8 cellular contexts compared by ENCODE assay signal in the genomic region with DNA sequence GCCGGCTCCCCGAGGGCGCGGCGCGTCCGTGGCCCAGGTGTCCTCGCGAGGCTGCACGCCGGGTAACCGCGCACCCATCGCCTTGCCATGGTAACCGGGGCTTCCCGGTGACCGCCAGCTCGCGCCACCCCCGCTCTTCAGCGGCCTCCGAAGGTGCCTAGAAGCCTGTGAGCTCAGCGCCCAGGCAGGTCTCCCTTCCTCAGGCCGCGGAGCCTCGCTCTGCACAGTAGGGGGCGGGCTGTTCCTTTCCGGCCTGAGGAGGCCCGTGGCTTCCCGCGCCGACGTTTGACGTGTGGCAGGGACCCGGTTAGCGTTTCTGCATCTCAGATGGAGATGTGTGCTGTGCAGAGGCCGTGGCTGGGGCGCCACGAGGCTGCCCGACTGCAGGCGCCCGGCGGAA.
DNase-seq lines count a peak whose midpoint lies in the region; ATAC-seq, FAIRE-seq and TF ChIP-seq lines count a peak whose summit lies in the region.

No MANE protein-coding gene starts in this region.

- H2AFZ ChIP-seq in OCI-LY7 (ENCODE audit: low read length) = no peak overlapping the region

- peaks cover 7% of the 10 kb centered on the region for H3F3A ChIP-seq in DOHH2 (ENCODE audit: control insufficient read depth, insufficient read depth)

- H3K4me2 ChIP-seq in DOHH2 (ENCODE audit: low read length) = peak overlapping the region; percentile 61
- no peak overlapping the region for H3K4me2 ChIP-seq in OCI-LY7 (ENCODE audit: low read length)

- TF ChIP-seq POLR2A in GM12891 (IDR thresholded peaks at IDR 0.05; ENCODE audit: low read depth, low read length) (no peak), sigmoid colon (IDR thresholded peaks at IDR 0.05) (no peak)

- ATAC-seq in naive B cell (ENCODE audit: low read depth in 2 of 2) = peak; percentile 12 to 71
- no peak for ATAC-seq in GM21367 (IDR thresholded peaks at IDR 0.05; ENCODE audit: unreplicated experiment)

- CTCF ChIA-PET in OCI-LY7 (lab: Charles Lee; ENCODE audit: unreplicated experiment) = no interaction called here

- in situ Hi-C loops in brain microvascular endothelial cell (cut with HindIII; ENCODE audit: low pct_ligation_motif_present, low sequenced_read_pairs) = no loop called here

- no TSS peak for BruUV-seq in OCI-LY7 (replicated peaks; lab: Mats Ljungman, UMichigan)

- H3K36me3 ChIP-seq in DOHH2 (ENCODE audit: control insufficient read depth, low read length) (no peaks in the 10 kb centered on the region), OCI-LY7 (ENCODE audit: insufficient read depth, low read length) (no peaks in the 10 kb centered on the region), brain microvascular endothelial cell (replicated peaks) (no peaks in the 10 kb centered on the region), sigmoid colon (no peaks in the 10 kb centered on the region)

- no peaks in the 10 kb centered on the region for H3K9me3 ChIP-seq in DOHH2 (ENCODE audit: control insufficient read depth, insufficient read depth, low read length)
- no peaks in the 10 kb centered on the region for H3K9me3 ChIP-seq in OCI-LY7 (ENCODE audit: low read length)
- peaks cover 0 to 4% (median 4%) of the 10 kb centered on the region in 4 donors for H3K9me3 ChIP-seq in sigmoid colon

- 62 to 68% methylated on average over 43 of the region's 43 CpGs for WGBS in sigmoid colon, 2 donors

- H3K4me3 ChIP-seq in DOHH2 (ENCODE audit: low read length) = peak overlapping the region; percentile 47
- no peak overlapping the region for H3K4me3 ChIP-seq in OCI-LY7 (ENCODE audit: low read depth, low read length, poor library complexity, severe bottlenecking)
- no peak overlapping the region for H3K4me3 ChIP-seq in brain microvascular endothelial cell (ENCODE audit: low read depth, low read length)
- peak overlapping the region in 1 of 4 donors; percentile 25 for H3K4me3 ChIP-seq in sigmoid colon

- H3K4me1 ChIP-seq in DOHH2 (ENCODE audit: control insufficient read depth, low read length) = peaks cover 28% of the 10 kb centered on the region
- H3K4me1 ChIP-seq in OCI-LY7 (ENCODE audit: insufficient read depth, low read length, poor library complexity, severe bottlenecking) = no peaks in the 10 kb centered on the region
- peaks cover 0 to 19% (median 12%) of the 10 kb centered on the region in 4 donors for H3K4me1 ChIP-seq in sigmoid colon

- peaks cover 9 to 11% (median 11%) of the 10 kb centered on the region in 3 donors for H3K4me1 Mint-ChIP-seq in naive B cell

- peaks cover 0 to 7% of the 10 kb centered on the region in 2 donors for H3K36me3 Mint-ChIP-seq in naive B cell

- H3K27ac Mint-ChIP-seq in naive B cell = no peak overlapping the region

- H3K4me3 Mint-ChIP-seq in naive B cell = no peak overlapping the region

- no peak for DNase-seq in OCI-LY7 (ENCODE audit: low spot score)
- no peak for DNase-seq in brain microvascular endothelial cell
- peak; percentile 3 for DNase-seq in naive B cell
- no peak for DNase-seq in HUDEP-2 (lab: John Stamatoyannopoulos, UW; ENCODE audit: unreplicated experiment in 76 of 76)
- no peak for DNase-seq in GM12891 (ENCODE audit: insufficient read length, low spot score)
- DNase-seq in sigmoid colon = no peak

- TF ChIP-seq EP300 in sigmoid colon (IDR thresholded peaks at IDR 0.05) = no peak

- H3K27me3 Mint-ChIP-seq in naive B cell = peaks cover 0 to 5% (median 3%) of the 10 kb centered on the region in 3 donors

- H3K27me3 ChIP-seq in DOHH2 (ENCODE audit: control insufficient read depth, low read length) = no peaks in the 10 kb centered on the region
- no peaks in the 10 kb centered on the region for H3K27me3 ChIP-seq in brain microvascular endothelial cell (replicated peaks)
- no peaks in the 10 kb centered on the region for H3K27me3 ChIP-seq in sigmoid colon

- intact Hi-C loops in OCI-LY7 (cut with micrococcal nuclease; ENCODE audit: unreplicated experiment) (loop anchor here (10.0 kb wide), 1 partner anchor 279 kb away; no protein-coding TSS in a partner anchor), sigmoid colon (cut with DNase I) (no loop called here)

- no peak for FAIRE-seq in GM12891 (lab: Jason Lieb, UNC)

- peaks cover 0 to 26% (median 13%) of the 10 kb centered on the region in 7 donors for H3K9me3 Mint-ChIP-seq in naive B cell

- no peaks in the 10 kb centered on the region for H3K9me2 ChIP-seq in DOHH2 (replicated peaks; ENCODE audit: control insufficient read depth, low read length)
- no peaks in the 10 kb centered on the region for H3K9me2 ChIP-seq in OCI-LY7 (ENCODE audit: insufficient read depth, low read length)

- peak; percentile 79 for TF ChIP-seq CTCF in DOHH2 (IDR thresholded peaks at IDR 0.05; ENCODE audit: low read depth, low read length, poor library complexity, severe bottlenecking)
- 0 out of 2 replicates have a peak, but pooled peaks have one; percentile 19 for TF ChIP-seq CTCF in OCI-LY7 (conservative IDR thresholded peaks at IDR 0.05; ENCODE audit: low read length)
- peak; percentile 40 for TF ChIP-seq CTCF in brain microvascular endothelial cell (IDR thresholded peaks at IDR 0.05; ENCODE audit: low read depth, low read length, missing control alignments)
- TF ChIP-seq CTCF in sigmoid colon (IDR thresholded peaks at IDR 0.05) = peak in 1 of 4 experiments; percentile 30

- POLR2A ChIA-PET in OCI-LY7 (lab: Charles Lee) = no interaction called here

- H4K20me1 ChIP-seq in DOHH2 (ENCODE audit: control insufficient read depth, insufficient read depth, low read depth, low read length) (no peaks in the 10 kb centered on the region), OCI-LY7 (ENCODE audit: insufficient read depth, low read length) (no peaks in the 10 kb centered on the region)

- H3K79me2 ChIP-seq in DOHH2 (ENCODE audit: control insufficient read depth, low read length) (no peaks in the 10 kb centered on the region), OCI-LY7 (ENCODE audit: insufficient read depth, low read depth, low read length) (no peaks in the 10 kb centered on the region)

- H3K27ac ChIP-seq in DOHH2 (ENCODE audit: low read depth, low read length) (no peak overlapping the region), OCI-LY7 (ENCODE audit: low read depth, low read length, poor library complexity, severe bottlenecking) (no peak overlapping the region), brain microvascular endothelial cell (no peak overlapping the region), sigmoid colon (no peak overlapping the region)

TF ChIP-seq in GM12891, 5 proteins besides CTCF, POLR2A, EP300 and RAD21:
- TF ChIP-seq TAF1 (IDR thresholded peaks at IDR 0.05; ENCODE audit: low read depth, low read length) (no peak), PAX5 (IDR thresholded peaks at IDR 0.05; ENCODE audit: insufficient read depth, low read length, severe bottlenecking) (no peak), SPI1 (IDR thresholded peaks at IDR 0.05; ENCODE audit: low read depth, low read length) (no peak), POLR2AphosphoS5 (IDR thresholded peaks at IDR 0.05; ENCODE audit: low read depth, low read length) (no peak), POU2F2 (IDR thresholded peaks at IDR 0.05; ENCODE audit: low read depth, low read length) (no peak)
